ENCODE assay signal across 8 cellular contexts in genomic region chr20:53916173-53916512, GRCh38.
DNase-seq lines count a peak whose midpoint lies in the region; ATAC-seq, FAIRE-seq and TF ChIP-seq lines count a peak whose summit lies in the region.

No MANE protein-coding gene starts in this region.

- H3K36me3 Mint-ChIP-seq in activated CD4-positive, alpha-beta memory T cell treated with anti-CD3 and anti-CD28 coated beads for 36 hours, result no peaks in the 10 kb centered on the region

- H3K27ac ChIP-seq in HEK293 (ENCODE audit: extremely low read depth, low read depth, low read length) (no peak overlapping the region), iPS-18a (ENCODE audit: low read length) (no peak overlapping the region), small intestine (ENCODE audit: low read depth in 1 of 2, low read length in 1 of 2) (peak overlapping the region; percentile 65 to 91)

- H3K27me3 Mint-ChIP-seq in activated CD4-positive, alpha-beta memory T cell treated with anti-CD3 and anti-CD28 coated beads for 36 hours, result no peaks in the 10 kb centered on the region

- POLR2A ChIA-PET in HEK293 (lab: Yijun Ruan, JAX), result interaction anchor here (1.2 to 1.4 kb wide), 2 partner anchors 14 to 323 kb away, joined by 3 to 5 read pairs; partner anchors contain the start of gene ZNF217
- POLR2A ChIA-PET in activated CD4-positive, alpha-beta memory T cell treated with anti-CD3 and anti-CD28 coated beads for 36 hours (lab: Charles Lee), result interaction anchor here (0.7 to 1.7 kb wide), 9 partner anchors 16 to 318 kb away, joined by 3 to 10 read pairs (median 5); no protein-coding TSS in a partner anchor

- no peak for TF ChIP-seq CTCF in HEK293 (tag by site-specific recombination; IDR thresholded peaks at IDR 0.05)

- peak overlapping the region; percentile 91 for H3K4me3 Mint-ChIP-seq in activated CD4-positive, alpha-beta memory T cell treated with anti-CD3 and anti-CD28 coated beads for 36 hours

- peak overlapping the region; percentile 75 for H3K9ac ChIP-seq in iPS-18a (ENCODE audit: low read length)

- no peak for ATAC-seq in GM21360 (IDR thresholded peaks at IDR 0.05; ENCODE audit: unreplicated experiment)

- H3K36me3 ChIP-seq in HEK293 (ENCODE audit: control insufficient read depth in 2 of 2, insufficient read depth in 1 of 2, low read length in 2 of 2) (no peaks in the 10 kb centered on the region), iPS-18a (ENCODE audit: control insufficient read depth, low read depth, low read length) (no peaks in the 10 kb centered on the region), small intestine (ENCODE audit: control insufficient read depth in 2 of 2, insufficient read depth in 2 of 2, low read length in 2 of 2) (no peaks in the 10 kb centered on the region)

- H3K9me3 ChIP-seq in HEK293 (ENCODE audit: control insufficient read depth, insufficient read depth, low read depth, low read length) (no peaks in the 10 kb centered on the region), iPS-18a (ENCODE audit: control insufficient read depth, low read depth, low read length) (no peaks in the 10 kb centered on the region), small intestine (ENCODE audit: control insufficient read depth, low read depth) (no peaks in the 10 kb centered on the region)

- no peak for DNase-seq in activated CD4-positive, alpha-beta memory T cell treated with anti-CD3 and anti-CD28 coated beads for 36 hours
- no peak for DNase-seq in small intestine
- no peak for DNase-seq in AG20443 (ENCODE audit: low spot score)
- no peak for DNase-seq in stimulated activated CD4-positive, alpha-beta T cell treated with anti-CD3 and anti-CD28 coated beads, Interleukin-4, amount 100 ng/mL, for 24 hours
- no peak for DNase-seq in MV-4-11 (lab: John Stamatoyannopoulos, UW)

- H3K9me3 Mint-ChIP-seq in activated CD4-positive, alpha-beta memory T cell treated with anti-CD3 and anti-CD28 coated beads for 36 hours, result no peaks in the 10 kb centered on the region

- H3K4me3 ChIP-seq in HEK293 (ENCODE audit: low read depth, low read length) (no peak overlapping the region), iPS-18a (ENCODE audit: low read length) (peak overlapping the region; percentile 89), small intestine (ENCODE audit: low read depth in 1 of 2, low read length in 2 of 2) (peak overlapping the region in 1 of 2 donors; percentile 25)

- H3K4me1 Mint-ChIP-seq in activated CD4-positive, alpha-beta memory T cell treated with anti-CD3 and anti-CD28 coated beads for 36 hours (ENCODE audit: low read depth), result peaks cover 40% of the 10 kb centered on the region

- peak overlapping the region; percentile 82 for H3K27ac Mint-ChIP-seq in activated CD4-positive, alpha-beta memory T cell treated with anti-CD3 and anti-CD28 coated beads for 36 hours

- intact Hi-C loops in activated CD4-positive, alpha-beta memory T cell treated with anti-CD3 and anti-CD28 coated beads for 36 hours (cut with micrococcal nuclease), result loop anchor here (1.0 to 5.0 kb wide), 3 partner anchors 47 to 274 kb away; no protein-coding TSS in a partner anchor

- 19 to 54% (median 33%) methylated on average over 2 of the region's 2 CpGs for WGBS in small intestine, 3 donors

- no peak for FAIRE-seq in small intestine (lab: Jason Lieb, UNC)

- no peaks in the 10 kb centered on the region for H3K27me3 ChIP-seq in iPS-18a (ENCODE audit: control insufficient read depth, insufficient read depth, low read length)
- H3K27me3 ChIP-seq in small intestine (ENCODE audit: control insufficient read depth in 2 of 2, insufficient read depth in 2 of 2, low read length in 2 of 2), result no peaks in the 10 kb centered on the region

- CTCF ChIA-PET in HEK293 (lab: Yijun Ruan, JAX), result interaction anchor here (0.5 to 3.6 kb wide), 32 partner anchors 9 to 369 kb away, joined by 3 to 21 read pairs (median 4); no protein-coding TSS in a partner anchor
- CTCF ChIA-PET in activated CD4-positive, alpha-beta memory T cell treated with anti-CD3 and anti-CD28 coated beads for 36 hours (lab: Charles Lee), result interaction anchor here (0.6 to 3.6 kb wide), 46 partner anchors 9 to 546 kb away, joined by 3 to 81 read pairs (median 4); no protein-coding TSS in a partner anchor

- H3K4me1 ChIP-seq in HEK293 (ENCODE audit: control insufficient read depth, insufficient read depth, low read length), result 0 out of 2 replicates have a peak, but pooled peaks cover 5% of the 10 kb centered on the region
- peaks cover 39% of the 10 kb centered on the region for H3K4me1 ChIP-seq in iPS-18a (ENCODE audit: control insufficient read depth, low read depth, low read length)
- H3K4me1 ChIP-seq in small intestine (ENCODE audit: control insufficient read depth in 2 of 2, insufficient read depth in 1 of 2, low read depth in 1 of 2, low read length in 1 of 2), result peaks cover 2 to 6% of the 10 kb centered on the region in 2 donors

TF ChIP-seq in HEK293, 187 proteins besides CTCF, POLR2A, EP300 and RAD21:
- TF ChIP-seq ZNF518A (tag by site-specific recombination; conservative IDR thresholded peaks at IDR 0.05; ENCODE audit: low read depth) (0 out of 2 replicates have a peak, but pooled peaks have one; percentile 6), ZNF600 (tag by site-specific recombination; IDR thresholded peaks at IDR 0.05) (peak; percentile 30), SP3 (tag by site-specific recombination; IDR thresholded peaks at IDR 0.05) (0 out of 2 replicates have a peak, but pooled peaks have one; percentile 2), ZNF280D (tag by site-specific recombination; IDR thresholded peaks at IDR 0.05) (no peak)

Comparison
In these comparisons a context has a peak if more than half of its experiments do, and no peak if none do; other contexts are left out.
1. H3K27ac ChIP-seq: peak in small intestine (2 of 2); none in HEK293 (single experiment) and iPS-18a (single experiment).